In the genomic region with DNA sequence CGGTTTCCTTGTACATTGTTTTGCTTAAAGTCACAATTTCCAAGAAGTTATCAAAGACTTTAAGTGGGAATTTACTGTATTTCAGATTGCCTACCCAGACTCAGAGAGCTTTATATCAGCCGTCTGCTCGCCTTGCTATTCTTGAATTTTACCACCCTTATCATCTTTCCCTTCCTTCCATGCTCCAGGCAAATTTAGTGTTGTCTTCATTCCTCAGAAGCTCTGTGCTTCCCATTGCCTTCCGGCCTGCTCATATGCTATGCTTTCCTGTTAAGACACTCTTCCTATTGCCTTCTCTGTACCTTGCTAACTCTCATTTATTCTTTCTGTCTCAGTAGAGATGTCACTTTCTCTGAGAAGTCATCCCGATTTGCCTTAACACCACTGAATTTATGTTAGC, we compare ENCODE assay signal across 1 cellular context.
TF ChIP-seq lines count a peak whose summit lies in the region.

No MANE protein-coding gene starts in this region.

TF ChIP-seq in GM23338, 12 proteins besides CTCF, POLR2A, EP300 and RAD21 (continued from another document):
- TF ChIP-seq, protein P1, sequence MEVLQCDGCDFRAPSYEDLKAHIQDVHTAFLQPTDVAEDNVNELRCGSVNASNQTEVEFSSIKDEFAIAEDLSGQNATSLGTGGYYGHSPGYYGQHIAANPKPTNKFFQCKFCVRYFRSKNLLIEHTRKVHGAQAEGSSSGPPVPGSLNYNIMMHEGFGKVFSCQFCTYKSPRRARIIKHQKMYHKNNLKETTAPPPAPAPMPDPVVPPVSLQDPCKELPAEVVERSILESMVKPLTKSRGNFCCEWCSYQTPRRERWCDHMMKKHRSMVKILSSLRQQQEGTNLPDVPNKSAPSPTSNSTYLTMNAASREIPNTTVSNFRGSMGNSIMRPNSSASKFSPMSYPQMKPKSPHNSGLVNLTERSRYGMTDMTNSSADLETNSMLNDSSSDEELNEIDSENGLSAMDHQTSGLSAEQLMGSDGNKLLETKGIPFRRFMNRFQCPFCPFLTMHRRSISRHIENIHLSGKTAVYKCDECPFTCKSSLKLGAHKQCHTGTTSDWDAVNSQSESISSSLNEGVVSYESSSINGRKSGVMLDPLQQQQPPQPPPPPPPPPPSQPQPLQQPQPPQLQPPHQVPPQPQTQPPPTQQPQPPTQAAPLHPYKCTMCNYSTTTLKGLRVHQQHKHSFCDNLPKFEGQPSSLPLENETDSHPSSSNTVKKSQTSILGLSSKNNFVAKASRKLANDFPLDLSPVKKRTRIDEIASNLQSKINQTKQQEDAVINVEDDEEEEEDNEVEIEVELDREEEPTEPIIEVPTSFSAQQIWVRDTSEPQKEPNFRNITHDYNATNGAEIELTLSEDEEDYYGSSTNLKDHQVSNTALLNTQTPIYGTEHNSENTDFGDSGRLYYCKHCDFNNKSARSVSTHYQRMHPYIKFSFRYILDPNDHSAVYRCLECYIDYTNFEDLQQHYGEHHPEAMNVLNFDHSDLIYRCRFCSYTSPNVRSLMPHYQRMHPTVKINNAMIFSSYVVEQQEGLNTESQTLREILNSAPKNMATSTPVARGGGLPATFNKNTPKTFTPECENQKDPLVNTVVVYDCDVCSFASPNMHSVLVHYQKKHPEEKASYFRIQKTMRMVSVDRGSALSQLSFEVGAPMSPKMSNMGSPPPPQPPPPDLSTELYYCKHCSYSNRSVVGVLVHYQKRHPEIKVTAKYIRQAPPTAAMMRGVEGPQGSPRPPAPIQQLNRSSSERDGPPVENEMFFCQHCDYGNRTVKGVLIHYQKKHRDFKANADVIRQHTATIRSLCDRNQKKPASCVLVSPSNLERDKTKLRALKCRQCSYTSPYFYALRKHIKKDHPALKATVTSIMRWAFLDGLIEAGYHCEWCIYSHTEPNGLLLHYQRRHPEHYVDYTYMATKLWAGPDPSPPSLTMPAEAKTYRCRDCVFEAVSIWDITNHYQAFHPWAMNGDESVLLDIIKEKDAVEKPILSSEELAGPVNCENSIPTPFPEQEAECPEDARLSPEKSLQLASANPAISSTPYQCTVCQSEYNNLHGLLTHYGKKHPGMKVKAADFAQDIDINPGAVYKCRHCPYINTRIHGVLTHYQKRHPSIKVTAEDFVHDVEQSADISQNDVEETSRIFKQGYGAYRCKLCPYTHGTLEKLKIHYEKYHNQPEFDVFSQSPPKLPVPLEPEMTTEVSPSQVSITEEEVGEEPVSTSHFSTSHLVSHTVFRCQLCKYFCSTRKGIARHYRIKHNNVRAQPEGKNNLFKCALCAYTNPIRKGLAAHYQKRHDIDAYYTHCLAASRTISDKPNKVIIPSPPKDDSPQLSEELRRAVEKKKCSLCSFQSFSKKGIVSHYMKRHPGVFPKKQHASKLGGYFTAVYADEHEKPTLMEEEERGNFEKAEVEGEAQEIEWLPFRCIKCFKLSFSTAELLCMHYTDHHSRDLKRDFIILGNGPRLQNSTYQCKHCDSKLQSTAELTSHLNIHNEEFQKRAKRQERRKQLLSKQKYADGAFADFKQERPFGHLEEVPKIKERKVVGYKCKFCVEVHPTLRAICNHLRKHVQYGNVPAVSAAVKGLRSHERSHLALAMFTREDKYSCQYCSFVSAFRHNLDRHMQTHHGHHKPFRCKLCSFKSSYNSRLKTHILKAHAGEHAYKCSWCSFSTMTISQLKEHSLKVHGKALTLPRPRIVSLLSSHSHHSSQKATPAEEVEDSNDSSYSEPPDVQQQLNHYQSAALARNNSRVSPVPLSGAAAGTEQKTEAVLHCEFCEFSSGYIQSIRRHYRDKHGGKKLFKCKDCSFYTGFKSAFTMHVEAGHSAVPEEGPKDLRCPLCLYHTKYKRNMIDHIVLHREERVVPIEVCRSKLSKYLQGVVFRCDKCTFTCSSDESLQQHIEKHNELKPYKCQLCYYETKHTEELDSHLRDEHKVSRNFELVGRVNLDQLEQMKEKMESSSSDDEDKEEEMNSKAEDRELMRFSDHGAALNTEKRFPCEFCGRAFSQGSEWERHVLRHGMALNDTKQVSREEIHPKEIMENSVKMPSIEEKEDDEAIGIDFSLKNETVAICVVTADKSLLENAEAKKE (CRISPR knock-in tag; IDR thresholded peaks at IDR 0.05): no peak
- TF ChIP-seq ZNF331 (CRISPR knock-in tag; IDR thresholded peaks at IDR 0.05; ENCODE audit: low read depth) (no peak), JUNB (IDR thresholded peaks at IDR 0.05; ENCODE audit: unreplicated experiment) (no peak), ZNF114 (CRISPR knock-in tag; IDR thresholded peaks at IDR 0.05) (no peak)
- TF ChIP-seq, protein P2, sequence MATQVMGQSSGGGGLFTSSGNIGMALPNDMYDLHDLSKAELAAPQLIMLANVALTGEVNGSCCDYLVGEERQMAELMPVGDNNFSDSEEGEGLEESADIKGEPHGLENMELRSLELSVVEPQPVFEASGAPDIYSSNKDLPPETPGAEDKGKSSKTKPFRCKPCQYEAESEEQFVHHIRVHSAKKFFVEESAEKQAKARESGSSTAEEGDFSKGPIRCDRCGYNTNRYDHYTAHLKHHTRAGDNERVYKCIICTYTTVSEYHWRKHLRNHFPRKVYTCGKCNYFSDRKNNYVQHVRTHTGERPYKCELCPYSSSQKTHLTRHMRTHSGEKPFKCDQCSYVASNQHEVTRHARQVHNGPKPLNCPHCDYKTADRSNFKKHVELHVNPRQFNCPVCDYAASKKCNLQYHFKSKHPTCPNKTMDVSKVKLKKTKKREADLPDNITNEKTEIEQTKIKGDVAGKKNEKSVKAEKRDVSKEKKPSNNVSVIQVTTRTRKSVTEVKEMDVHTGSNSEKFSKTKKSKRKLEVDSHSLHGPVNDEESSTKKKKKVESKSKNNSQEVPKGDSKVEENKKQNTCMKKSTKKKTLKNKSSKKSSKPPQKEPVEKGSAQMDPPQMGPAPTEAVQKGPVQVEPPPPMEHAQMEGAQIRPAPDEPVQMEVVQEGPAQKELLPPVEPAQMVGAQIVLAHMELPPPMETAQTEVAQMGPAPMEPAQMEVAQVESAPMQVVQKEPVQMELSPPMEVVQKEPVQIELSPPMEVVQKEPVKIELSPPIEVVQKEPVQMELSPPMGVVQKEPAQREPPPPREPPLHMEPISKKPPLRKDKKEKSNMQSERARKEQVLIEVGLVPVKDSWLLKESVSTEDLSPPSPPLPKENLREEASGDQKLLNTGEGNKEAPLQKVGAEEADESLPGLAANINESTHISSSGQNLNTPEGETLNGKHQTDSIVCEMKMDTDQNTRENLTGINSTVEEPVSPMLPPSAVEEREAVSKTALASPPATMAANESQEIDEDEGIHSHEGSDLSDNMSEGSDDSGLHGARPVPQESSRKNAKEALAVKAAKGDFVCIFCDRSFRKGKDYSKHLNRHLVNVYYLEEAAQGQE (IDR thresholded peaks at IDR 0.05; ENCODE audit: unreplicated experiment): no peak
